ENCODE assay signal across 11 cellular contexts in genomic region chr14:73462815-73463214, GRCh38. TPM values are rescaled to one million over a fixed set of nuclear protein-coding genes. Genes with fewer than 3 reads are reported as not detected.
DNase-seq lines count a peak whose midpoint lies in the region; ATAC-seq, FAIRE-seq and TF ChIP-seq lines count a peak whose summit lies in the region.
"Had no signal": no experiment of that assay in that cellular context is flagged by ENCODE, and none has a peak within 500 bp of the region (broad histone marks: within the 10 kb centered on the region; RNA-seq: fewer than 3 reads in every experiment).

No MANE protein-coding gene starts in this region.

- no peak overlapping the region for H3K4me3 Mint-ChIP-seq in astrocyte (ENCODE audit: unreplicated experiment)

- no peaks in the 10 kb centered on the region for H3K9me3 Mint-ChIP-seq in astrocyte (ENCODE audit: unreplicated experiment)

- POLR2A ChIA-PET in HEK293 (lab: Yijun Ruan, JAX), result interaction anchor here (1.5 kb wide), 1 partner anchor 28 kb away, joined by 9 read pairs; the partner anchor contains the start of gene RIOX1

- peak overlapping the region; percentile 71 for H3K4me2 ChIP-seq in astrocyte (ENCODE audit: low read length)

- H3K27me3 Mint-ChIP-seq in astrocyte (ENCODE audit: low read depth, unreplicated experiment), result no peaks in the 10 kb centered on the region

- no peaks in the 10 kb centered on the region for H3K9me3 ChIP-seq in HEK293 (ENCODE audit: control insufficient read depth, insufficient read depth, low read depth, low read length)
- H3K9me3 ChIP-seq in astrocyte (ENCODE audit: insufficient read depth, low read depth, low read length), result no peaks in the 10 kb centered on the region
- H3K9me3 ChIP-seq in gastroesophageal sphincter, result no peaks in the 10 kb centered on the region
- no peaks in the 10 kb centered on the region for H3K9me3 ChIP-seq in small intestine (ENCODE audit: control insufficient read depth, low read depth)
- H3K9me3 ChIP-seq: testis had no signal

- peaks cover 3% of the 10 kb centered on the region for H3K79me2 ChIP-seq in astrocyte (ENCODE audit: insufficient read depth, low read length)

- H3K4me3 ChIP-seq in HEK293 (ENCODE audit: low read depth, low read length) (no peak overlapping the region), astrocyte (ENCODE audit: insufficient read depth, low read depth, low read length) (peak overlapping the region; percentile 15), gastroesophageal sphincter (no peak overlapping the region), small intestine (ENCODE audit: low read depth in 1 of 2, low read length in 2 of 2) (peak overlapping the region in 1 of 2 donors; percentile 49)
- H3K4me3 ChIP-seq: testis had no signal

- FAIRE-seq in astrocyte (lab: Jason Lieb, UNC) (no peak), small intestine (lab: Jason Lieb, UNC) (no peak)

- CTCF ChIA-PET in HEK293 (lab: Yijun Ruan, JAX), result interaction anchor here (0.9 to 2.4 kb wide), 3 partner anchors 9 to 167 kb away, joined by 5 to 15 read pairs (median 6); no protein-coding TSS in a partner anchor

- H3K4me1 ChIP-seq in HEK293 (ENCODE audit: control insufficient read depth, insufficient read depth, low read length) (peaks cover 26% of the 10 kb centered on the region), astrocyte (ENCODE audit: insufficient read depth, low read length) (peaks cover 57% of the 10 kb centered on the region), gastroesophageal sphincter (peaks cover 21 to 77% (median 37%) of the 10 kb centered on the region in 3 donors), small intestine (ENCODE audit: control insufficient read depth in 2 of 2, insufficient read depth in 1 of 2, low read depth in 1 of 2, low read length in 1 of 2) (peaks cover 13 to 17% of the 10 kb centered on the region in 2 donors)

- no peaks in the 10 kb centered on the region for H3K36me3 Mint-ChIP-seq in astrocyte (ENCODE audit: low read depth, unreplicated experiment)

- H4K20me1 ChIP-seq in astrocyte (ENCODE audit: insufficient read depth, low read length), result no peaks in the 10 kb centered on the region

- H3K27me3 ChIP-seq in astrocyte (ENCODE audit: insufficient read depth, low read length), result no peaks in the 10 kb centered on the region
- H3K27me3 ChIP-seq in gastroesophageal sphincter, result no peaks in the 10 kb centered on the region
- no peaks in the 10 kb centered on the region for H3K27me3 ChIP-seq in small intestine (ENCODE audit: control insufficient read depth in 2 of 2, insufficient read depth in 2 of 2, low read length in 2 of 2)
- H3K27me3 ChIP-seq: testis had no signal

- 28 to 46% methylated on average over 3 to 4 of the region's 4 CpGs for WGBS in gastroesophageal sphincter (ENCODE audit: low coverage in 1 of 2), 2 donors
- WGBS in small intestine, 3 donors, result 14 to 45% (median 30%) methylated on average over 4 of the region's 4 CpGs

- peaks cover 35% of the 10 kb centered on the region for H3K4me1 Mint-ChIP-seq in astrocyte (ENCODE audit: low read depth, unreplicated experiment)

- no peak overlapping the region for H3K27ac Mint-ChIP-seq in astrocyte (ENCODE audit: unreplicated experiment)

- H3K36me3 ChIP-seq in HEK293 (ENCODE audit: control insufficient read depth in 2 of 2, insufficient read depth in 1 of 2, low read length in 2 of 2), result no peaks in the 10 kb centered on the region
- H3K36me3 ChIP-seq in astrocyte (ENCODE audit: insufficient read depth, low read length), result no peaks in the 10 kb centered on the region
- no peaks in the 10 kb centered on the region for H3K36me3 ChIP-seq in gastroesophageal sphincter
- H3K36me3 ChIP-seq in small intestine (ENCODE audit: control insufficient read depth in 2 of 2, insufficient read depth in 2 of 2, low read length in 2 of 2), result no peaks in the 10 kb centered on the region

- no peak overlapping the region for H2AFZ ChIP-seq in astrocyte (ENCODE audit: low read depth, low read length)

- H3K27ac ChIP-seq in HEK293 (ENCODE audit: extremely low read depth, low read depth, low read length) (no peak overlapping the region), astrocyte (ENCODE audit: low read depth, low read length) (no peak overlapping the region), gastroesophageal sphincter (peak overlapping the region in 3 of 4 donors; percentile 65 to 77 (median 73)), small intestine (ENCODE audit: low read depth in 1 of 2, low read length in 1 of 2) (peak overlapping the region; percentile 77 to 93)
- H3K27ac ChIP-seq: testis had no signal

- ATAC-seq in gastroesophageal sphincter, result no peak
- ATAC-seq in GM21423 (IDR thresholded peaks at IDR 0.05; ENCODE audit: unreplicated experiment), result no peak

- TF ChIP-seq POLR2A in gastroesophageal sphincter (IDR thresholded peaks at IDR 0.05), result no peak

- DNase-seq in astrocyte (ENCODE audit: low read depth) (no peak), small intestine (peak; percentile 65), SK-N-DZ (ENCODE audit: low spot score) (no peak), iPS-NIHi7 (ENCODE audit: extremely low spot score) (no peak)
- DNase-seq: effector CD8-positive, alpha-beta T cell; GDM1; NCI-H524 treated with DMSO at 0.1 percent for 48 hours had no signal

- H3K9ac ChIP-seq in astrocyte (ENCODE audit: low read length), result no peak overlapping the region

- TF ChIP-seq CTCF in HEK293 (tag by site-specific recombination; IDR thresholded peaks at IDR 0.05), result no peak
- TF ChIP-seq CTCF in astrocyte (IDR thresholded peaks at IDR 0.05; ENCODE audit: insufficient read depth, low read depth, low read length), result no peak
- no peak for TF ChIP-seq CTCF in gastroesophageal sphincter (IDR thresholded peaks at IDR 0.05)

- TF ChIP-seq EP300 in gastroesophageal sphincter (IDR thresholded peaks at IDR 0.05), result no peak

TF ChIP-seq in HEK293, 187 proteins besides CTCF, POLR2A, EP300 and RAD21:
- TF ChIP-seq SP3 (tag by site-specific recombination; IDR thresholded peaks at IDR 0.05) (no peak), PRDM10 (tag by site-specific recombination; IDR thresholded peaks at IDR 0.05) (peak; percentile 82)
TF ChIP-seq in HEK293: peak in this region for 1.

RNA-seq across cellular contexts. Expression of gene NUMB, which starts 4.5 kb away (rescaled TPM):
- total RNA-seq in astrocyte (89.2 and 93.9 TPM in 2 replicates), gastroesophageal sphincter (10 to 100 TPM; 42.4 to 63.5 (median 51.0) TPM)
- polyA plus RNA-seq in small intestine, result 10 to 100 TPM; 38.5 to 69.6 (median 41.3) TPM
- 7.1 TPM in 2 replicates for polyA plus RNA-seq in SK-N-DZ (2014; cell fraction: cytosol; rRNA removed)
- polyA plus RNA-seq in SK-N-DZ (2014; cell fraction: nucleus; rRNA removed), result 12.0 and 32.5 TPM in 2 replicates

RNA-seq across cellular contexts. Expression of gene RIOX1, which starts 27.9 kb away (rescaled TPM):
- total RNA-seq in astrocyte (11.3 and 12.5 TPM in 2 replicates), gastroesophageal sphincter (10 to 100 TPM; 13.6 to 21.8 (median 18.1) TPM)
- 1 to 10 TPM; 5.4 to 7.4 (median 6.2) TPM for polyA plus RNA-seq in small intestine
- 15.9 and 18.1 TPM in 2 replicates for polyA plus RNA-seq in SK-N-DZ (2014; cell fraction: cytosol; rRNA removed)
- polyA plus RNA-seq in SK-N-DZ (2014; cell fraction: nucleus; rRNA removed), result 10.0 and 10.9 TPM in 2 replicates

Comparison
In these comparisons a context has a peak if more than half of its experiments do, and no peak if none do; other contexts are left out.
1. H3K27ac ChIP-seq: peak in gastroesophageal sphincter (3 of 4) and small intestine (2 of 2); none in HEK293 (single experiment) and astrocyte (single experiment).